In genomic region chr9:32571969-32572899, GRCh38 we compare ENCODE assay signal across 8 cellular contexts. TPM values are rescaled to one million over a fixed set of nuclear protein-coding genes. Genes with fewer than 3 reads are reported as not detected.
DNase-seq lines count a peak whose midpoint lies in the region; FAIRE-seq and TF ChIP-seq lines count a peak whose summit lies in the region.

No MANE protein-coding gene starts in this region.

- H3K4me1 ChIP-seq in GM23248 (ENCODE audit: insufficient read depth) (peaks cover 16% of the 10 kb centered on the region), SK-N-SH (ENCODE audit: control insufficient read depth in 1 of 2, insufficient read depth in 2 of 2, low read depth in 1 of 2, low read length in 1 of 2) (peaks cover 17 to 18% of the 10 kb centered on the region in 2 experiments; a peak in 3 of 4 replicates), cardiac muscle cell (ENCODE audit: low read depth) (peaks cover 11% of the 10 kb centered on the region), uterus (peaks cover 0 to 7% of the 10 kb centered on the region in 2 donors)

- H2AFZ ChIP-seq in GM23248, result peak overlapping the region; percentile 99
- peak overlapping the region; percentile 74 for H2AFZ ChIP-seq in SK-N-SH (ENCODE audit: low read depth)

- H3K27me3 Mint-ChIP-seq in activated naive CD8-positive, alpha-beta T cell treated with anti-CD3 and anti-CD28 coated beads for 36 hours, result no peaks in the 10 kb centered on the region

- 0 to 1% methylated on average over 17 of the region's 17 CpGs for WGBS in GM23248 (ENCODE audit: low coverage in 1 of 2, low lambda C conversion rate in 2 of 2, missing lambda C conversion rate in 2 of 2), 2 experiments
- 2% methylated on average over 12 of the region's 17 CpGs for WGBS in SK-N-SH (ENCODE audit: low lambda C conversion rate)

- H4K20me1 ChIP-seq in GM23248 (ENCODE audit: insufficient read depth) (no peaks in the 10 kb centered on the region), SK-N-SH (ENCODE audit: insufficient read depth) (peaks cover 10% of the 10 kb centered on the region; the same call in 1 of the 2 replicates)

- TF ChIP-seq RAD21 in SK-N-SH (IDR thresholded peaks at IDR 0.05; ENCODE audit: low read length), result peak; percentile 65

- peak overlapping the region; percentile 84 for H3K9ac ChIP-seq in GM23248
- peak overlapping the region; percentile 75 for H3K9ac ChIP-seq in SK-N-SH

- H3K27ac ChIP-seq in GM23248, result peak overlapping the region; percentile 75
- peak overlapping the region; percentile 60 for H3K27ac ChIP-seq in KOPT-K1 (ENCODE audit: low read depth, low read length, poor library complexity, severe bottlenecking)
- H3K27ac ChIP-seq in SK-N-SH (ENCODE audit: low read depth in 2 of 2, low read length in 1 of 2), result peak overlapping the region; percentile 65 to 69
- peak overlapping the region; percentile 99 for H3K27ac ChIP-seq in cardiac muscle cell
- peak overlapping the region; percentile 80 to 87 for H3K27ac ChIP-seq in uterus

- FAIRE-seq in G401.6 (lab: Jason Lieb, UNC), result peak; percentile 90

- H3K4me3 Mint-ChIP-seq in activated naive CD8-positive, alpha-beta T cell treated with anti-CD3 and anti-CD28 coated beads for 36 hours, result peak overlapping the region; percentile 98

- intact Hi-C loops in uterus (cut with DNase I; ENCODE audit: low total_unique reads), result no loop called here

- no peak for TF ChIP-seq EP300 in SK-N-SH (IDR thresholded peaks at IDR 0.05; ENCODE audit: borderline replicate concordance in 1 of 2, low read depth in 1 of 2, low read length in 1 of 2)

- POLR2A ChIA-PET in SK-N-SH (lab: Yijun Ruan, JAX), result interaction anchor here (0.8 to 1.3 kb wide), 3 partner anchors 20 to 46 kb away, joined by 3 to 5 read pairs (median 4); partner anchors contain the start of genes RIGI, SMIM27 and TOPORS

- TF ChIP-seq POLR2A in uterus (IDR thresholded peaks at IDR 0.05), result no peak

- H3K27me3 ChIP-seq in GM23248 (replicated peaks; ENCODE audit: insufficient read depth) (no peaks in the 10 kb centered on the region), SK-N-SH (ENCODE audit: insufficient read depth) (no peaks in the 10 kb centered on the region), cardiac muscle cell (no peaks in the 10 kb centered on the region), uterus (no peaks in the 10 kb centered on the region)

- in situ Hi-C loops in GM23248 (cut with MboI), result no loop called here

- DNase-seq in GM23248, result peak; percentile 90
- peak; percentile 79 for DNase-seq in SK-N-SH
- DNase-seq in activated naive CD8-positive, alpha-beta T cell treated with anti-CD3 and anti-CD28 coated beads for 36 hours, result peak; percentile 66
- DNase-seq in cardiac muscle cell (ENCODE audit: low read depth in 1 of 2, low spot score in 1 of 2), result peak; percentile 81 to 87
- peak; percentile 82 for DNase-seq in pons (ENCODE audit: low spot score)
- DNase-seq in uterus, result peak in 1 of 2 donors; percentile 43

- H3K4me3 ChIP-seq in GM23248, result peak overlapping the region; percentile 96
- H3K4me3 ChIP-seq in SK-N-SH (ENCODE audit: low read depth in 2 of 2, low read length in 1 of 2), result peak overlapping the region; percentile 86 to 100
- peak overlapping the region; percentile 81 for H3K4me3 ChIP-seq in cardiac muscle cell
- H3K4me3 ChIP-seq in uterus, result peak overlapping the region; percentile 71 to 76

- H3F3A ChIP-seq in GM23248 (ENCODE audit: insufficient read depth), result peaks cover 17% of the 10 kb centered on the region
- peaks cover 4% of the 10 kb centered on the region for H3F3A ChIP-seq in SK-N-SH (replicated peaks; ENCODE audit: insufficient read depth)

- H3K9me2 ChIP-seq in GM23248 (ENCODE audit: insufficient read depth) (no peaks in the 10 kb centered on the region), SK-N-SH (no peaks in the 10 kb centered on the region)

- H3K4me2 ChIP-seq in GM23248 (ENCODE audit: unreplicated experiment), result peak overlapping the region; percentile 95
- H3K4me2 ChIP-seq in SK-N-SH, result peak overlapping the region; percentile 88

- H3K36me3 Mint-ChIP-seq in activated naive CD8-positive, alpha-beta T cell treated with anti-CD3 and anti-CD28 coated beads for 36 hours, result peaks cover 14% of the 10 kb centered on the region

- no peaks in the 10 kb centered on the region for H3K9me3 Mint-ChIP-seq in activated naive CD8-positive, alpha-beta T cell treated with anti-CD3 and anti-CD28 coated beads for 36 hours

- 0 out of 2 replicates have a peak, but pooled peaks cover 8% of the 10 kb centered on the region for H3K36me3 ChIP-seq in GM23248 (ENCODE audit: low read depth)
- peaks cover 14% of the 10 kb centered on the region; the same call in 1 of the 2 replicates for H3K36me3 ChIP-seq in KOPT-K1 (ENCODE audit: insufficient read depth, low read length)
- H3K36me3 ChIP-seq in SK-N-SH (replicated peaks in 1 of 2; ENCODE audit: control insufficient read depth in 1 of 2, insufficient read depth in 2 of 2, low read length in 1 of 2), result peaks cover 12% of the 10 kb centered on the region in 2 experiments
- H3K36me3 ChIP-seq in cardiac muscle cell, result no peaks in the 10 kb centered on the region
- H3K36me3 ChIP-seq in uterus, result no peaks in the 10 kb centered on the region

- H3K9me3 ChIP-seq in GM23248 (ENCODE audit: low read depth), result no peaks in the 10 kb centered on the region
- H3K9me3 ChIP-seq in KOPT-K1 (ENCODE audit: insufficient read depth, low read length, poor library complexity, severe bottlenecking), result no peaks in the 10 kb centered on the region
- no peaks in the 10 kb centered on the region for H3K9me3 ChIP-seq in SK-N-SH
- no peaks in the 10 kb centered on the region for H3K9me3 ChIP-seq in cardiac muscle cell (ENCODE audit: low read depth)
- no peaks in the 10 kb centered on the region for H3K9me3 ChIP-seq in uterus

- CTCF ChIA-PET in SK-N-SH (lab: Yijun Ruan, JAX), result interaction anchor here (0.6 to 20.6 kb wide), 16 partner anchors 9 to 453 kb away, joined by 3 to 620 read pairs (median 4); partner anchors contain the start of genes ACO1, DNAJA1, RIGI and SMIM27

- peak overlapping the region; percentile 97 for H3K27ac Mint-ChIP-seq in activated naive CD8-positive, alpha-beta T cell treated with anti-CD3 and anti-CD28 coated beads for 36 hours

- H3K79me2 ChIP-seq in GM23248 (ENCODE audit: insufficient read depth), result peaks cover 55% of the 10 kb centered on the region
- H3K79me2 ChIP-seq in SK-N-SH (ENCODE audit: insufficient read depth), result peaks cover 52% of the 10 kb centered on the region

- peak; percentile 79 for TF ChIP-seq CTCF in SK-N-SH (IDR thresholded peaks at IDR 0.05)
- peak; percentile 67 for TF ChIP-seq CTCF in cardiac muscle cell (IDR thresholded peaks at IDR 0.05; ENCODE audit: low read depth, low read length)
- peak; percentile 25 to 49 (median 40) for TF ChIP-seq CTCF in uterus (IDR thresholded peaks at IDR 0.05)

- peaks cover 16% of the 10 kb centered on the region for H3K4me1 Mint-ChIP-seq in activated naive CD8-positive, alpha-beta T cell treated with anti-CD3 and anti-CD28 coated beads for 36 hours

TF ChIP-seq in SK-N-SH, 30 proteins besides CTCF, POLR2A, EP300 and RAD21 (continues in another document):
- TF ChIP-seq FOXM1 (IDR thresholded peaks at IDR 0.05; ENCODE audit: low read depth) (no peak), TAF1 (IDR thresholded peaks at IDR 0.05; ENCODE audit: borderline replicate concordance, low read depth, low read length) (0 out of 2 replicates have a peak, but pooled peaks have one; percentile 26), SMC3 (IDR thresholded peaks at IDR 0.05; ENCODE audit: low read depth, low read length) (peak; percentile 67), RCOR1 (IDR thresholded peaks at IDR 0.05; ENCODE audit: low read length) (no peak)

RNA-seq across cellular contexts. Expression of gene NDUFB6, which starts 0.7 kb away (rescaled TPM):
- total RNA-seq in GM23248 (2014; rRNA removed; shearing (Covaris generic)), result 31.8 and 43.6 TPM in 2 replicates
- 172 and 175 TPM in 2 replicates for polyA plus RNA-seq in GM23248 (2016; fragmentation: Nextera tagmentation; extraction: Ambion mirVana)
- 78.0 and 96.2 TPM in 2 replicates for polyA plus RNA-seq in SK-N-SH (2012; rRNA removed)
- polyA plus RNA-seq in SK-N-SH (2012; cell fraction: cytosol; rRNA removed), result 105 and 117 TPM in 2 replicates
- polyA plus RNA-seq in SK-N-SH (2012; cell fraction: nucleus; rRNA removed), result 33.3 and 42.6 TPM in 2 replicates
- total RNA-seq in activated naive CD8-positive, alpha-beta T cell treated with anti-CD3 and anti-CD28 coated beads for 36 hours, result 10 to 100 TPM; 59.3 to 60.2 TPM
- total RNA-seq in cardiac muscle cell, result 50.3 and 97.5 TPM in 2 replicates
- polyA plus RNA-seq in cardiac muscle cell, result 169 and 251 TPM in 2 replicates
- 100 to 1,000 TPM in 1 of 4 donors, 10 to 100 TPM in 3; 33.8 to 181 (median 54.5) TPM for total RNA-seq in uterus

RNA-seq across cellular contexts. Expression of gene TOPORS, which starts 19.8 kb away (rescaled TPM):
- 26.9 and 28.1 TPM in 2 replicates for total RNA-seq in GM23248 (2014; rRNA removed; shearing (Covaris generic))
- polyA plus RNA-seq in GM23248 (2016; fragmentation: Nextera tagmentation; extraction: Ambion mirVana) (16.4 and 18.7 TPM in 2 replicates), SK-N-SH (2012; rRNA removed) (4.9 and 6.1 TPM in 2 replicates), cardiac muscle cell (18.5 and 18.6 TPM in 2 replicates)
- 8.2 and 9.0 TPM in 2 replicates for polyA plus RNA-seq in SK-N-SH (2012; cell fraction: cytosol; rRNA removed)
- 2.6 and 7.6 TPM in 2 replicates for polyA plus RNA-seq in SK-N-SH (2012; cell fraction: nucleus; rRNA removed)
- 10 to 100 TPM; 21.1 to 21.7 TPM for total RNA-seq in activated naive CD8-positive, alpha-beta T cell treated with anti-CD3 and anti-CD28 coated beads for 36 hours
- total RNA-seq in cardiac muscle cell (14.1 and 17.1 TPM in 2 replicates), uterus (10 to 100 TPM; 12.8 to 49.3 (median 27.3) TPM)

RNA-seq across cellular contexts. Expression of gene SMIM27, which starts 20.1 kb away (rescaled TPM):
- 0.51 and 4.1 TPM in 2 replicates for total RNA-seq in GM23248 (2014; rRNA removed; shearing (Covaris generic))
- polyA plus RNA-seq in GM23248 (2016; fragmentation: Nextera tagmentation; extraction: Ambion mirVana) (40.1 and 41.4 TPM in 2 replicates), SK-N-SH (2012; rRNA removed) (5.9 and 6.0 TPM in 2 replicates), cardiac muscle cell (47.1 and 65.3 TPM in 2 replicates)
- polyA plus RNA-seq in SK-N-SH (2012; cell fraction: cytosol; rRNA removed), result 6.4 and 6.8 TPM in 2 replicates
- 3.0 and 3.2 TPM in 2 replicates for polyA plus RNA-seq in SK-N-SH (2012; cell fraction: nucleus; rRNA removed)
- 10 to 100 TPM; 13.3 to 15.9 TPM for total RNA-seq in activated naive CD8-positive, alpha-beta T cell treated with anti-CD3 and anti-CD28 coated beads for 36 hours
- total RNA-seq in cardiac muscle cell (6.5 and 11.2 TPM in 2 replicates), uterus (1 to 10 TPM in 2 of 4 donors, not detected in 2; 1.7 to 8.1 TPM)

RNA-seq across cellular contexts. Expression of gene RIGI, which starts 46.2 kb away (rescaled TPM):
- 5.4 and 8.2 TPM in 2 replicates for total RNA-seq in GM23248 (2014; rRNA removed; shearing (Covaris generic))
- polyA plus RNA-seq in GM23248 (2016; fragmentation: Nextera tagmentation; extraction: Ambion mirVana), result 3.9 and 5.1 TPM in 2 replicates
- polyA plus RNA-seq in SK-N-SH (2012; rRNA removed), result 1.5 and 2.5 TPM in 2 replicates
- polyA plus RNA-seq in SK-N-SH (2012; cell fraction: cytosol; rRNA removed), result 2.2 and 2.5 TPM in 2 replicates
- 1.9 and 3.9 TPM in 2 replicates for polyA plus RNA-seq in SK-N-SH (2012; cell fraction: nucleus; rRNA removed)
- total RNA-seq in activated naive CD8-positive, alpha-beta T cell treated with anti-CD3 and anti-CD28 coated beads for 36 hours, result 1 to 10 TPM; 8.6 to 9.9 TPM
- 3.1 and 3.4 TPM in 2 replicates for total RNA-seq in cardiac muscle cell
- polyA plus RNA-seq in cardiac muscle cell, result 2.6 and 4.6 TPM in 2 replicates
- total RNA-seq in uterus, result 10 to 100 TPM in 3 of 4 donors, 1 to 10 TPM in 1; 2.6 to 22.5 (median 14.3) TPM
